In the genomic region with DNA sequence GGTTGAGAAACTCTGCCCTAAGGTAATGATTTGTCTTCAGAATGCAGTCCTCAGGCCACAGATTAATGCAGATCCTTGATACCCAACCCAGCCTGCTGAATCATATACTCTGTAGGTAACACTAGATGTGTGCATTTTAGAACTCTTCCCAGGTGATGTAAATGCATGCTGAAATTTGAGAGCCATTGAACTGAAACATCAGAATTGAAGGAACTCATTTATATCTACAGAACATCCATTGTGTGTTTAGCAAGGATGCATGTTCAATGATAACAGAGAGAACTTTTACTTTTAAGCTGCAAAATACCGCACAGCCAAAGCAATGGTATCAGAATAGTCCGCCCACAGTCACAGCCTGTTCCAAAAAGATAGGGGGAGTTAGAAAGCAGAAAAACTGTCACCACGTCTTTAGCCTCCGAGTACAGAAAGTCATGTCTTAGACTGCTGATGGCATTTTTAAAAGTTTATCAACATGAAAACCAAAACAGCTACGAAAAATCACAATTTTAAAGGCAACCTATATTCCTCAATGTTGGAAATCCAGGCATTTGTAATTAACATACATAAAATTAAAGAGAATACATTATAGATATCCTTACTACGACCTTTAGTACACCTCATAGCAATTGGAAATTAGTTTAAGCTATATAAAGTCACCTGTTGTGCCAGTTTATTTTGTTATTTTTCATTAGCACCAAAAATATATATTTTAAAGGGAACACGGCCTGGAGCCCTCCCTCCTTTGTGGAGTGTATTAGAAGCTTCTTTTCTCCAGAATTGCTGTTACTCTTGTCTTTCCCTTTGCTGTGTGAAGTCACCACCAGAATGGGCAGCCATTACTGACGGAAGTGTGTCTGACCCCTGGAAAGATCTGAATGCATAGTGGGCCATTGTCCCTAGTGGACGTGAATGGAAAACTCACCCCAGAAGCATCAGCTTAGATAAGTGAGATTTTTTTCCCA, we compare ENCODE assay signal across 1 cellular context.
TF ChIP-seq lines count a peak whose summit lies in the region.

No MANE protein-coding gene starts in this region.

TF ChIP-seq in K562, 482 proteins besides CTCF, POLR2A, EP300 and RAD21 (continued from another document and continues in another):
- TF ChIP-seq, protein P1, sequence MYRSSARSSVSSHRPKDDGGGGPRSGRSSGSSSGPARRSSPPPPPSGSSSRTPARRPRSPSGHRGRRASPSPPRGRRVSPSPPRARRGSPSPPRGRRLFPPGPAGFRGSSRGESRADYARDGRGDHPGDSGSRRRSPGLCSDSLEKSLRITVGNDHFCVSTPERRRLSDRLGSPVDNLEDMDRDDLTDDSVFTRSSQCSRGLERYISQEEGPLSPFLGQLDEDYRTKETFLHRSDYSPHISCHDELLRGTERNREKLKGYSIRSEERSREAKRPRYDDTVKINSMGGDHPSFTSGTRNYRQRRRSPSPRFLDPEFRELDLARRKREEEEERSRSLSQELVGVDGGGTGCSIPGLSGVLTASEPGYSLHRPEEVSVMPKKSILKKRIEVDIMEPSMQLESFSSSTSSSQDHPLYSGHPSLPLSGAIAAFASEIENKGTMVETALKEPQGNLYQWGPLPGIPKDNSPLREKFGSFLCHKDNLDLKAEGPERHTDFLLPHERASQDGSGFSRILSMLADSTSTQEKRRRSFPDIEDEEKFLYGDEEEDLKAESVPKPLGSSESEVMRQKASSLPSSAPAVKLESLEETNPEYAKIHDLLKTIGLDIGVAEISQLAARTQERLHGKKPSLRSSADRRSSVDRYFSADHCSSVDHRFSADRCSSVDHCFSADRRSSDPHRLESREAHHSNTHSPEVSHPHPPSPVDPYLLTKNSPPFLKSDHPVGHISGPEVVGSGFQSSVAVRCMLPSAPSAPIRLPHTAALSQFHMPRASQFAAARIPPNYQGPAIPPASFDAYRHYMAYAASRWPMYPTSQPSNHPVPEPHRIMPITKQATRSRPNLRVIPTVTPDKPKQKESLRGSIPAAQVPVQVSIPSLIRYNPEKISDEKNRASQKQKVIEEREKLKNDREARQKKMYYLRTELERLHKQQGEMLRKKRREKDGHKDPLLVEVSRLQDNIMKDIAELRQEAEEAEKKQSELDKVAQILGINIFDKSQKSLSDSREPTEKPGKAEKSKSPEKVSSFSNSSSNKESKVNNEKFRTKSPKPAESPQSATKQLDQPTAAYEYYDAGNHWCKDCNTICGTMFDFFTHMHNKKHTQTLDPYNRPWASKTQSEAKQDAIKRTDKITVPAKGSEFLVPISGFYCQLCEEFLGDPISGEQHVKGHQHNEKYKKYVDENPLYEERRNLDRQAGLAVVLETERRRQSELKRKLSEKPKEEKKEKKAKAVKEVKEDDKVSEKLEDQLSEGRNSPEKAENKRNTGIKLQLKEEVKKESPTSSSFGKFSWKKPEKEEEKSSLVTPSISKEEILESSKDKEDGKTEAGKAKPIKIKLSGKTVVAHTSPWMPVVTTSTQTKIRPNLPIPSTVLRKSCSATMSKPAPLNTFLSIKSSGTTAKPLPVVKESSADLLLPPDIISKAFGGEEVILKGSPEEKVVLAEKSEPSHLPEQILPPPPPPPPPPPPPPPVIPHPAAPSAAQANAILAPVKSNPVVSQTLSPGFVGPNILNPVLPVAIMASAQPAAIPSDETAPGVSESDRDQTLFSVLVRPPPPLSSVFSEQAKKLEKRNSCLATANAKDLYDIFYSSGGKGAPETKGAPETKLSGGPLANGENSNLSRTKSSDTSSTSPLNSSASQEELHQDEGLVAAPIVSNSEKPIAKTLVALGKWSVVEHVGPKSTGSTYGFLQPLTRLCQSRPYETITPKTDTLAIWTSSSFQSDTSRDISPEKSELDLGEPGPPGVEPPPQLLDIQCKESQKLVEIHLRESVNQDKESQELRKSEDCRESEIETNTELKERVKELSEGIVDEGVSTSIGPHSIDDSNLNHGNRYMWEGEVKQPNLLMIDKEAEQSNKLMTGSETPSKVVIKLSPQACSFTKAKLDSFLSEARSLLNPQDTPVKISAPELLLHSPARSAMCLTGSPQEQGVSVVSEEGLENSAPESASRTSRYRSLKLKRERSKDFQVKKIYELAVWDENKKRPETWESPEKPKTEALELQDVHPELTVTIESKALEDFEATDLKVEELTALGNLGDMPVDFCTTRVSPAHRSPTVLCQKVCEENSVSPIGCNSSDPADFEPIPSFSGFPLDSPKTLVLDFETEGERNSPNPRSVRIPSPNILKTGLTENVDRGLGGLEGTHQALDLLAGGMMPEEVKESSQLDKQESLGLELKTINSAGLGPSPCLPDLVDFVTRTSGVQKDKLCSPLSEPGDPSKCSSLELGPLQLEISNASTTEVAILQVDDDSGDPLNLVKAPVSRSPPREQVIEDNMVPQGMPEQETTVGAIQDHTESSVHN (IDR thresholded peaks at IDR 0.05; ENCODE audit: borderline replicate concordance in 1 of 2, low read depth in 1 of 2) = peak; percentile 10 to 30; a peak in 1 of 4 replicates
- TF ChIP-seq EWSR1 (IDR thresholded peaks at IDR 0.05; ENCODE audit: borderline replicate concordance, low read depth, partially characterized antibody) (no peak), MEF2A (IDR thresholded peaks at IDR 0.05; ENCODE audit: control insufficient read depth, low read depth, low read length) (peak; percentile 79; the same call in 1 of the 2 replicates), NR4A1 (CRISPR knock-in tag; IDR thresholded peaks at IDR 0.05) (no peak), NR4A1 (tag; IDR thresholded peaks at IDR 0.05) (peak; percentile 14; the same call in 1 of the 2 replicates), BACH1 (tag; IDR thresholded peaks at IDR 0.05) (peak; percentile 72; the same call in 1 of the 2 replicates), CXXC5 (CRISPR knock-in tag; IDR thresholded peaks at IDR 0.05) (peak; percentile 53), NCOR1 (IDR thresholded peaks at IDR 0.05) (peak; percentile 99), ZNF583 (CRISPR knock-in tag; IDR thresholded peaks at IDR 0.05) (peak; percentile 83; the same call in 1 of the 2 replicates), ZNF699 (CRISPR knock-in tag; IDR thresholded peaks at IDR 0.05; ENCODE audit: insufficient replicate concordance) (no peak), BDP1 (IDR thresholded peaks at IDR 0.05; ENCODE audit: insufficient read depth, insufficient read length) (no peak), ZNF507 (tag; conservative IDR thresholded peaks at IDR 0.05) (no peak), ZNF384 (IDR thresholded peaks at IDR 0.05; ENCODE audit: low read depth, low read length) (peak; percentile 72), STAG1 (CRISPR knock-in tag; IDR thresholded peaks at IDR 0.05; ENCODE audit: borderline replicate concordance) (no peak), ZKSCAN8 (CRISPR knock-in tag; IDR thresholded peaks at IDR 0.05) (peak; percentile 92), HSF4 (CRISPR knock-in tag; IDR thresholded peaks at IDR 0.05; ENCODE audit: borderline replicate concordance) (no peak), CHCHD3 (CRISPR knock-in tag; IDR thresholded peaks at IDR 0.05) (no peak), ZBED1 (IDR thresholded peaks at IDR 0.05) (peak; percentile 80), KAT8 (IDR thresholded peaks at IDR 0.05; ENCODE audit: low read depth) (no peak), KAT7 (CRISPR knock-in tag; IDR thresholded peaks at IDR 0.05; ENCODE audit: borderline replicate concordance) (peak; percentile 62; the same call in 1 of the 2 replicates), MTF1 (CRISPR knock-in tag; IDR thresholded peaks at IDR 0.05; ENCODE audit: borderline replicate concordance) (no peak), CCNT2 (IDR thresholded peaks at IDR 0.05; ENCODE audit: borderline replicate concordance, extremely low read depth, insufficient read length, low read depth, low read length) (no peak), MYBL2 (IDR thresholded peaks at IDR 0.05; ENCODE audit: low read depth) (no peak; the same call in 1 of the 2 replicates), MYBL2 (CRISPR knock-in tag; IDR thresholded peaks at IDR 0.05; ENCODE audit: borderline replicate concordance) (no peak)
- TF ChIP-seq, protein P2, sequence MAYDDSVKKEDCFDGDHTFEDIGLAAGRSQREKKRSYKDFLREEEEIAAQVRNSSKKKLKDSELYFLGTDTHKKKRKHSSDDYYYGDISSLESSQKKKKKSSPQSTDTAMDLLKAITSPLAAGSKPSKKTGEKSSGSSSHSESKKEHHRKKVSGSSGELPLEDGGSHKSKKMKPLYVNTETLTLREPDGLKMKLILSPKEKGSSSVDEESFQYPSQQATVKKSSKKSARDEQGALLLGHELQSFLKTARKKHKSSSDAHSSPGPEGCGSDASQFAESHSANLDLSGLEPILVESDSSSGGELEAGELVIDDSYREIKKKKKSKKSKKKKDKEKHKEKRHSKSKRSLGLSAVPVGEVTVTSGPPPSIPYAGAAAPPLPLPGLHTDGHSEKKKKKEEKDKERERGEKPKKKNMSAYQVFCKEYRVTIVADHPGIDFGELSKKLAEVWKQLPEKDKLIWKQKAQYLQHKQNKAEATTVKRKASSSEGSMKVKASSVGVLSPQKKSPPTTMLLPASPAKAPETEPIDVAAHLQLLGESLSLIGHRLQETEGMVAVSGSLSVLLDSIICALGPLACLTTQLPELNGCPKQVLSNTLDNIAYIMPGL (CRISPR knock-in tag; IDR thresholded peaks at IDR 0.05) = no peak; the same call in 1 of the 2 replicates
- TF ChIP-seq, protein P3, sequence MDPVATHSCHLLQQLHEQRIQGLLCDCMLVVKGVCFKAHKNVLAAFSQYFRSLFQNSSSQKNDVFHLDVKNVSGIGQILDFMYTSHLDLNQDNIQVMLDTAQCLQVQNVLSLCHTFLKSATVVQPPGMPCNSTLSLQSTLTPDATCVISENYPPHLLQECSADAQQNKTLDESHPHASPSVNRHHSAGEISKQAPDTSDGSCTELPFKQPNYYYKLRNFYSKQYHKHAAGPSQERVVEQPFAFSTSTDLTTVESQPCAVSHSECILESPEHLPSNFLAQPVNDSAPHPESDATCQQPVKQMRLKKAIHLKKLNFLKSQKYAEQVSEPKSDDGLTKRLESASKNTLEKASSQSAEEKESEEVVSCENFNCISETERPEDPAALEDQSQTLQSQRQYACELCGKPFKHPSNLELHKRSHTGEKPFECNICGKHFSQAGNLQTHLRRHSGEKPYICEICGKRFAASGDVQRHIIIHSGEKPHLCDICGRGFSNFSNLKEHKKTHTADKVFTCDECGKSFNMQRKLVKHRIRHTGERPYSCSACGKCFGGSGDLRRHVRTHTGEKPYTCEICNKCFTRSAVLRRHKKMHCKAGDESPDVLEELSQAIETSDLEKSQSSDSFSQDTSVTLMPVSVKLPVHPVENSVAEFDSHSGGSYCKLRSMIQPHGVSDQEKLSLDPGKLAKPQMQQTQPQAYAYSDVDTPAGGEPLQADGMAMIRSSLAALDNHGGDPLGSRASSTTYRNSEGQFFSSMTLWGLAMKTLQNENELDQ (CRISPR knock-in tag; IDR thresholded peaks at IDR 0.05; ENCODE audit: borderline replicate concordance) = no peak
- TF ChIP-seq, protein P4, sequence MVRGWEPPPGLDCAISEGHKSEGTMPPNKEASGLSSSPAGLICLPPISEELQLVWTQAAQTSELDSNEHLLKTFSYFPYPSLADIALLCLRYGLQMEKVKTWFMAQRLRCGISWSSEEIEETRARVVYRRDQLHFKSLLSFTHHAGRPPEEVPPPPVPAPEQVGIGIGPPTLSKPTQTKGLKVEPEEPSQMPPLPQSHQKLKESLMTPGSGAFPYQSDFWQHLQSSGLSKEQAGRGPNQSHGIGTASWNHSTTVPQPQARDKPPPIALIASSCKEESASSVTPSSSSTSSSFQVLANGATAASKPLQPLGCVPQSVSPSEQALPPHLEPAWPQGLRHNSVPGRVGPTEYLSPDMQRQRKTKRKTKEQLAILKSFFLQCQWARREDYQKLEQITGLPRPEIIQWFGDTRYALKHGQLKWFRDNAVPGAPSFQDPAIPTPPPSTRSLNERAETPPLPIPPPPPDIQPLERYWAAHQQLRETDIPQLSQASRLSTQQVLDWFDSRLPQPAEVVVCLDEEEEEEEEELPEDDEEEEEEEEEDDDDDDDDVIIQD (CRISPR knock-in tag; IDR thresholded peaks at IDR 0.05) = no peak
- TF ChIP-seq, protein P5, sequence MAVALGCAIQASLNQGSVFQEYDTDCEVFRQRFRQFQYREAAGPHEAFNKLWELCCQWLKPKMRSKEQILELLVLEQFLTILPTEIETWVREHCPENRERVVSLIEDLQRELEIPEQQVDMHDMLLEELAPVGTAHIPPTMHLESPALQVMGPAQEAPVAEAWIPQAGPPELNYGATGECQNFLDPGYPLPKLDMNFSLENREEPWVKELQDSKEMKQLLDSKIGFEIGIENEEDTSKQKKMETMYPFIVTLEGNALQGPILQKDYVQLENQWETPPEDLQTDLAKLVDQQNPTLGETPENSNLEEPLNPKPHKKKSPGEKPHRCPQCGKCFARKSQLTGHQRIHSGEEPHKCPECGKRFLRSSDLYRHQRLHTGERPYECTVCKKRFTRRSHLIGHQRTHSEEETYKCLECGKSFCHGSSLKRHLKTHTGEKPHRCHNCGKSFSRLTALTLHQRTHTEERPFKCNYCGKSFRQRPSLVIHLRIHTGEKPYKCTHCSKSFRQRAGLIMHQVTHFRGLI (CRISPR knock-in tag; IDR thresholded peaks at IDR 0.05) = no peak
- TF ChIP-seq, protein P6, sequence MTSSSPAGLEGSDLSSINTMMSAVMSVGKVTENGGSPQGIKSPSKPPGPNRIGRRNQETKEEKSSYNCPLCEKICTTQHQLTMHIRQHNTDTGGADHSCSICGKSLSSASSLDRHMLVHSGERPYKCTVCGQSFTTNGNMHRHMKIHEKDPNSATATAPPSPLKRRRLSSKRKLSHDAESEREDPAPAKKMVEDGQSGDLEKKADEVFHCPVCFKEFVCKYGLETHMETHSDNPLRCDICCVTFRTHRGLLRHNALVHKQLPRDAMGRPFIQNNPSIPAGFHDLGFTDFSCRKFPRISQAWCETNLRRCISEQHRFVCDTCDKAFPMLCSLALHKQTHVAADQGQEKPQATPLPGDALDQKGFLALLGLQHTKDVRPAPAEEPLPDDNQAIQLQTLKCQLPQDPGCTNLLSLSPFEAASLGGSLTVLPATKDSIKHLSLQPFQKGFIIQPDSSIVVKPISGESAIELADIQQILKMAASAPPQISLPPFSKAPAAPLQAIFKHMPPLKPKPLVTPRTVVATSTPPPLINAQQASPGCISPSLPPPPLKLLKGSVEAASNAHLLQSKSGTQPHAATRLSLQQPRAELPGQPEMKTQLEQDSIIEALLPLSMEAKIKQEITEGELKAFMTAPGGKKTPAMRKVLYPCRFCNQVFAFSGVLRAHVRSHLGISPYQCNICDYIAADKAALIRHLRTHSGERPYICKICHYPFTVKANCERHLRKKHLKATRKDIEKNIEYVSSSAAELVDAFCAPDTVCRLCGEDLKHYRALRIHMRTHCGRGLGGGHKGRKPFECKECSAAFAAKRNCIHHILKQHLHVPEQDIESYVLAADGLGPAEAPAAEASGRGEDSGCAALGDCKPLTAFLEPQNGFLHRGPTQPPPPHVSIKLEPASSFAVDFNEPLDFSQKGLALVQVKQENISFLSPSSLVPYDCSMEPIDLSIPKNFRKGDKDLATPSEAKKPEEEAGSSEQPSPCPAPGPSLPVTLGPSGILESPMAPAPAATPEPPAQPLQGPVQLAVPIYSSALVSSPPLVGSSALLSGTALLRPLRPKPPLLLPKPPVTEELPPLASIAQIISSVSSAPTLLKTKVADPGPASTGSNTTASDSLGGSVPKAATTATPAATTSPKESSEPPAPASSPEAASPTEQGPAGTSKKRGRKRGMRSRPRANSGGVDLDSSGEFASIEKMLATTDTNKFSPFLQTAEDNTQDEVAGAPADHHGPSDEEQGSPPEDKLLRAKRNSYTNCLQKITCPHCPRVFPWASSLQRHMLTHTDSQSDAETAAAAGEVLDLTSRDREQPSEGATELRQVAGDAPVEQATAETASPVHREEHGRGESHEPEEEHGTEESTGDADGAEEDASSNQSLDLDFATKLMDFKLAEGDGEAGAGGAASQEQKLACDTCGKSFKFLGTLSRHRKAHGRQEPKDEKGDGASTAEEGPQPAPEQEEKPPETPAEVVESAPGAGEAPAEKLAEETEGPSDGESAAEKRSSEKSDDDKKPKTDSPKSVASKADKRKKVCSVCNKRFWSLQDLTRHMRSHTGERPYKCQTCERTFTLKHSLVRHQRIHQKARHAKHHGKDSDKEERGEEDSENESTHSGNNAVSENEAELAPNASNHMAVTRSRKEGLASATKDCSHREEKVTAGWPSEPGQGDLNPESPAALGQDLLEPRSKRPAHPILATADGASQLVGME (CRISPR knock-in tag; IDR thresholded peaks at IDR 0.05) = peak; percentile 13; the same call in 1 of the 2 replicates
